In the genomic region with DNA sequence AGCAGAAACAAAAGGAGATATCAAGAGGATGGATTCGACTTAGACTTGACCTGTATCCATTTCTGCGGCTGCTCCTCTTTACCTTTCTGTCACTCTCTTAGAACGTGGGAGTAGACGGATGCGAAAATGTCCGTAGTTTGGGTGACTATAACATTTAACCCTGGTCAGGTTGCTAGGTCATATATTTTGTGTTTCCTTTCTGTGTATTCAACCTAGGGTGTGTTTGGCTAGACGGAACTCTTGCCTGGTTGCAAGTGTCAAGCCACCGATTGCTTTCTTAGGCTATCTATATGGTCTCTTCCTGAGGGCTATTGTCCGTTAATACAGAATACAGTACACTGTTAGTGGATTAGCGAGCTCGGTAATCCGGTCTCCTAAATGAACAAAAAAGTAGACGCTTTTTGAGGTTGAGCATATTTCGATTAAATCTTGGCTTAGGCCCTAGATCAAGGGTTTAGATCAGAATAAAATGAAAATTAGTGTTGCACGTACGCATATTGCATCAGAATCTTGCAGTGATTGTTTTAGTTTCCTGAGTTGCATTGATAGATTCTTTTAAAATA, we compare ENCODE assay signal across 7 cellular contexts. TPM values are rescaled to one million over a fixed set of nuclear protein-coding genes. Genes with fewer than 3 reads are reported as not detected.
DNase-seq lines count a peak whose midpoint lies in the region; ATAC-seq and TF ChIP-seq lines count a peak whose summit lies in the region.

No MANE protein-coding gene starts in this region.

- H3K4me3 Mint-ChIP-seq in naive thymus-derived CD4-positive, alpha-beta T cell, result peak overlapping the region; percentile 89 to 98 (median 95)

- intact Hi-C loops in naive thymus-derived CD4-positive, alpha-beta T cell (cut with micrococcal nuclease), result loop anchor here (1.0 to 10.0 kb wide), 15 partner anchors 9 to 1438 kb away; partner anchors contain the start of genes GLUD1 (in 2 of the 2), SHLD2 (in 2 of the 2), FAS (in 1 of the 2) and IFIT2 (in 1 of the 2)

- H3K4me1 Mint-ChIP-seq in naive thymus-derived CD4-positive, alpha-beta T cell, result peaks cover 37 to 56% (median 46%) of the 10 kb centered on the region in 7 donors

- ATAC-seq in naive thymus-derived CD4-positive, alpha-beta T cell, result no peak
- ATAC-seq in GM21423 (IDR thresholded peaks at IDR 0.05; ENCODE audit: unreplicated experiment), result no peak
- ATAC-seq in HG03442 (IDR thresholded peaks at IDR 0.05; ENCODE audit: unreplicated experiment), result no peak

- H3K4me3 ChIP-seq in OCI-LY1 (ENCODE audit: low read depth, low read length, poor library complexity, severe bottlenecking) (peak overlapping the region; percentile 99), coronary artery (peak overlapping the region; percentile 92)
- peak overlapping the region; percentile 85 for H3K4me3 ChIP-seq in naive thymus-derived CD4-positive, alpha-beta T cell (ENCODE audit: low read length)

- H3K27ac Mint-ChIP-seq in naive thymus-derived CD4-positive, alpha-beta T cell, result peak overlapping the region; percentile 86 to 97 (median 92)

- H3K9ac ChIP-seq in OCI-LY1 (ENCODE audit: low read length), result peak overlapping the region; percentile 100

- no peak overlapping the region for H2AFZ ChIP-seq in OCI-LY1 (ENCODE audit: low read length)

- no peak for TF ChIP-seq CTCF in GM20000 (IDR thresholded peaks at IDR 0.05; ENCODE audit: extremely low read depth, missing control alignments)
- no peak for TF ChIP-seq CTCF in OCI-LY1 (IDR thresholded peaks at IDR 0.05; ENCODE audit: low read length)
- TF ChIP-seq CTCF in coronary artery (IDR thresholded peaks at IDR 0.05), result no peak

- H3K36me3 ChIP-seq in OCI-LY1 (ENCODE audit: insufficient read depth, low read length), result peaks cover 42% of the 10 kb centered on the region
- H3K36me3 ChIP-seq in naive thymus-derived CD4-positive, alpha-beta T cell (ENCODE audit: control insufficient read depth in 2 of 3, insufficient read depth in 3 of 3, low read length in 3 of 3), result peaks cover 0 to 10% (median 0%) of the 10 kb centered on the region in 3 experiments

- H3K4me2 ChIP-seq in OCI-LY1 (ENCODE audit: low read length), result peak overlapping the region; percentile 82

- no peaks in the 10 kb centered on the region for H3K27me3 ChIP-seq in OCI-LY1 (ENCODE audit: insufficient read depth, low read length)
- H3K27me3 ChIP-seq in naive thymus-derived CD4-positive, alpha-beta T cell (ENCODE audit: control insufficient read depth in 2 of 2, insufficient read depth in 2 of 2, low read length in 2 of 2), result no peaks in the 10 kb centered on the region

- no peaks in the 10 kb centered on the region for H3F3A ChIP-seq in OCI-LY1 (ENCODE audit: insufficient read depth, low read length)

- H4K20me1 ChIP-seq in OCI-LY1 (ENCODE audit: insufficient read depth, low read length), result no peaks in the 10 kb centered on the region

- H3K9me2 ChIP-seq in OCI-LY1 (ENCODE audit: low read depth, low read length), result no peaks in the 10 kb centered on the region

- DNase-seq in GM20000 (ENCODE audit: low spot score) (peak; percentile 16), coronary artery (ENCODE audit: low spot score) (no peak), islet precursor cell (no peak)
- DNase-seq in naive thymus-derived CD4-positive, alpha-beta T cell, result peak in 4 of 9 donors; percentile 9 to 32 (median 16)

- H3K27ac ChIP-seq in OCI-LY1 (ENCODE audit: low read depth, low read length, poor library complexity, severe bottlenecking) (peak overlapping the region; percentile 98), coronary artery (peak overlapping the region; percentile 97 to 98)
- H3K27ac ChIP-seq in naive thymus-derived CD4-positive, alpha-beta T cell (ENCODE audit: low read depth, low read length), result peak overlapping the region; percentile 75

- peaks cover 59% of the 10 kb centered on the region for H3K79me2 ChIP-seq in OCI-LY1 (ENCODE audit: insufficient read depth, low read length)

- H3K36me3 Mint-ChIP-seq in naive thymus-derived CD4-positive, alpha-beta T cell, result peaks cover 4 to 22% (median 8%) of the 10 kb centered on the region in 5 donors

- CTCF ChIA-PET in naive thymus-derived CD4-positive, alpha-beta T cell (lab: Charles Lee), result interaction anchor here (1.3 kb wide), 1 partner anchor 524 kb away, joined by 4 read pairs; no protein-coding TSS in a partner anchor

- POLR2A ChIA-PET in naive thymus-derived CD4-positive, alpha-beta T cell (lab: Charles Lee), result interaction anchor here (1.3 to 6.5 kb wide), 7 partner anchors 7 to 523 kb away, joined by 4 to 104 read pairs (median 22); partner anchors contain the start of gene ATAD1

- H3K4me1 ChIP-seq in OCI-LY1 (ENCODE audit: insufficient read depth, low read length, severe bottlenecking), result peaks cover 35% of the 10 kb centered on the region
- peaks cover 16% of the 10 kb centered on the region in 2 donors for H3K4me1 ChIP-seq in naive thymus-derived CD4-positive, alpha-beta T cell (ENCODE audit: control insufficient read depth in 2 of 2, insufficient read depth in 2 of 2, low read length in 2 of 2)

- H3K27me3 Mint-ChIP-seq in naive thymus-derived CD4-positive, alpha-beta T cell, result no peaks in the 10 kb centered on the region

- H3K9me3 Mint-ChIP-seq in naive thymus-derived CD4-positive, alpha-beta T cell, result peaks cover 0 to 10% (median 0%) of the 10 kb centered on the region in 11 donors

- H3K9me3 ChIP-seq in OCI-LY1 (ENCODE audit: low read length), result no peaks in the 10 kb centered on the region
- H3K9me3 ChIP-seq in naive thymus-derived CD4-positive, alpha-beta T cell (ENCODE audit: control insufficient read depth in 2 of 3, low read length in 3 of 3), result no peaks in the 10 kb centered on the region

RNA-seq across cellular contexts. Expression of gene PTEN, which starts 1.2 kb away (rescaled TPM):
- 100 to 1,000 TPM in 1 of 5 experiments, 10 to 100 TPM in 4; 85.9 to 109 (median 93.5) TPM for total RNA-seq in naive thymus-derived CD4-positive, alpha-beta T cell
- 10 to 100 TPM; 24.0 to 32.7 TPM for polyA plus RNA-seq in naive thymus-derived CD4-positive, alpha-beta T cell

RNA-seq across cellular contexts. Expression of gene KLLN, which starts 1.2 kb away (rescaled TPM):
- 1 to 10 TPM in 2 of 5 experiments, under 1 TPM in 3; 0.32 to 1.6 (median 0.85) TPM for total RNA-seq in naive thymus-derived CD4-positive, alpha-beta T cell
- under 1 TPM in 1 of 2 donors, not detected in 1; 0.25 TPM for polyA plus RNA-seq in naive thymus-derived CD4-positive, alpha-beta T cell

RNA-seq across cellular contexts. Expression of gene ATAD1, which starts 46.6 kb away (rescaled TPM):
- total RNA-seq in naive thymus-derived CD4-positive, alpha-beta T cell, result 10 to 100 TPM; 33.5 to 53.4 (median 46.1) TPM
- 10 to 100 TPM; 34.5 to 38.4 TPM for polyA plus RNA-seq in naive thymus-derived CD4-positive, alpha-beta T cell
